Comparison of ENCODE assay signal across 17 cellular contexts in the genomic region with DNA sequence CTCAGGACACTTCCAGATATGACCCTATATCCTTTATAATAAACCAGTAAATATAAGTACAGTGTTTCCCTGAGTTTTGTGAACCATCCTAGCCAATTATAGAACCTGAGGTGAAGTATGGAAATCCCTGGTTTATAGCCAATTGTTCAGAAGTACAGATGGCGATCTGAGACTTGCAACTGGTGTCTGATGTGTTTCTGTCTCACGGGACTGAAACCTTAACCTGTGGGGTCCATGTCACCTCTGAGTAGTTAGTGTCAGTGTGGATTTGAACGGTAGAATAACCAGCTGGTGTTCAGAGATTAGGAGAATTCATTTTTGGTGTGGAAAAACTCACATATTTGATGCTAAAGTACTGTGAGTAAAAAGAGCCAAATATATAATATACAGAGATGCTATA.
A peak's percentile ranks its signal among the peaks of the same experiment; 100 is the strongest.
DNase-seq lines count a peak whose midpoint lies in the region; ATAC-seq and TF ChIP-seq lines count a peak whose summit lies in the region.
"Had no signal": no experiment of that assay in that cellular context is flagged by ENCODE, and none has a peak within 500 bp of the region (broad histone marks: within the 10 kb centered on the region; RNA-seq: fewer than 3 reads in every experiment).

No MANE protein-coding gene starts in this region.

- ATAC-seq in GM18907 (IDR thresholded peaks at IDR 0.05; ENCODE audit: unreplicated experiment): peak; percentile 27
- peak; percentile 22 for ATAC-seq in GM19452 (IDR thresholded peaks at IDR 0.05; ENCODE audit: unreplicated experiment)
- no peak for ATAC-seq in activated CD4-positive, CD25-positive, alpha-beta regulatory T cell treated with anti-CD3 and anti-CD28 coated beads, Interleukin-2, amount 50 U/mL, for 24 hours
- ATAC-seq in Right ventricle myocardium superior (ENCODE audit: poor library complexity): no peak
- ATAC-seq in left lung: no peak
- ATAC-seq: CD8-positive, alpha-beta T cell had no signal

- no peaks in the 10 kb centered on the region for H3K27me3 ChIP-seq in left lung
- H3K27me3 ChIP-seq: BLaER1 had no signal

- no peak for TF ChIP-seq CTCF in left lung (IDR thresholded peaks at IDR 0.05)

- no peak overlapping the region for H3K4me3 ChIP-seq in left lung
- H3K4me3 ChIP-seq: BLaER1, HAP-1 had no signal

- H3K4me1 ChIP-seq in left lung: no peaks in the 10 kb centered on the region
- H3K4me1 ChIP-seq: BLaER1, Caco-2, HAP-1 had no signal

- no peaks in the 10 kb centered on the region for H3K36me3 ChIP-seq in left lung
- H3K36me3 ChIP-seq: BLaER1, HAP-1 had no signal

- H3K9me3 ChIP-seq in left lung: no peaks in the 10 kb centered on the region
- H3K9me3 ChIP-seq: BLaER1, Caco-2, HAP-1 had no signal

- intact Hi-C loops in Right ventricle myocardium superior (cut with DNase I): no loop called here
- intact Hi-C loops in left lung (cut with DNase I): no loop called here

- no peak overlapping the region for H3K27ac ChIP-seq in left lung
- H3K27ac ChIP-seq: BLaER1, C4-2B had no signal

- peak; percentile 89 for DNase-seq in NCI-H2171 (lab: John Stamatoyannopoulos, UW)
- no peak for DNase-seq in Right ventricle myocardium superior
- no peak for DNase-seq in inferior parietal cortex (ENCODE audit: extremely low spot score)
- no peak for DNase-seq in left lung
- DNase-seq: Caco-2; CD4-positive, CD25-positive, alpha-beta regulatory T cell; CD8-positive, alpha-beta T cell; DMS153; DND-41; GOT3; HFFc6 had no signal

Comparison
In these comparisons a context has a peak if more than half of its experiments do, and no peak if none do; other contexts are left out.
1. ATAC-seq: peak in GM18907 (single experiment) and GM19452 (single experiment); none in activated CD4-positive, CD25-positive, alpha-beta regulatory T cell treated with anti-CD3 and anti-CD28 coated beads, Interleukin-2, amount 50 U/mL, for 24 hours (0 of 2), Right ventricle myocardium superior (single experiment) and left lung (single experiment).